In genomic region chr2:224417361-224417729, GRCh38 we compare ENCODE assay signal across 15 cellular contexts. TPM values are rescaled to one million over a fixed set of nuclear protein-coding genes. Genes with fewer than 3 reads are reported as not detected.
"Had no signal": no experiment of that assay in that cellular context is flagged by ENCODE, and none has a peak within 500 bp of the region (broad histone marks: within the 10 kb centered on the region; RNA-seq: fewer than 3 reads in every experiment).

No MANE protein-coding gene starts in this region.

- H3K27ac Mint-ChIP-seq: activated CD4-positive, alpha-beta T cell treated with anti-CD3 and anti-CD28 coated beads, Interleukin-2, amount 10 ng/mL, durations not matched to agents 7 days and 5 days; effector memory CD8-positive, alpha-beta T cell; nephron had no signal

- H3K4me1 Mint-ChIP-seq: activated CD4-positive, alpha-beta T cell treated with anti-CD3 and anti-CD28 coated beads, Interleukin-2, amount 10 ng/mL, durations not matched to agents 7 days and 5 days had no signal

- H3K9me3 Mint-ChIP-seq: activated CD4-positive, alpha-beta T cell treated with anti-CD3 and anti-CD28 coated beads, Interleukin-2, amount 10 ng/mL, durations not matched to agents 7 days and 5 days; effector memory CD8-positive, alpha-beta T cell had no signal

- H3K9me3 ChIP-seq: thoracic aorta had no signal

- H3K4me3 ChIP-seq: psoas muscle, thoracic aorta had no signal

- DNase-seq: activated CD4-positive, alpha-beta T cell treated with anti-CD3 and anti-CD28 coated beads, Interleukin-2, amount 10 ng/mL, durations not matched to agents 7 days and 5 days; activated CD8-positive, alpha-beta memory T cell treated with anti-CD3 and anti-CD28 coated beads for 24 hours; activated naive CD4-positive, alpha-beta T cell; aorta; cerebellar nuclear complex; effector memory CD8-positive, alpha-beta T cell; hippocampal formation; occipital lobe; psoas muscle; stimulated activated CD4-positive, alpha-beta T cell treated with anti-CD3 and anti-CD28 coated beads, Interleukin-12 subunit alpha, Interleukin-12 subunit beta, amount 100 ng/mL, for 4 hours; stimulated activated CD4-positive, alpha-beta T cell treated with anti-CD3 and anti-CD28 coated beads, Interleukin-2, amount 100 ng/mL, for 24 hours; T-helper 2 cell had no signal

- H3K4me3 Mint-ChIP-seq: activated CD4-positive, alpha-beta T cell treated with anti-CD3 and anti-CD28 coated beads, Interleukin-2, amount 10 ng/mL, durations not matched to agents 7 days and 5 days; effector memory CD8-positive, alpha-beta T cell; nephron had no signal

- H3K36me3 ChIP-seq: thoracic aorta had no signal

RNA-seq across cellular contexts. Expression of gene FAM124B, which starts 15.4 kb away (rescaled TPM):
- total RNA-seq: kidney epithelial cell had no signal
